1 cellular context compared by ENCODE assay signal in the genomic region with DNA sequence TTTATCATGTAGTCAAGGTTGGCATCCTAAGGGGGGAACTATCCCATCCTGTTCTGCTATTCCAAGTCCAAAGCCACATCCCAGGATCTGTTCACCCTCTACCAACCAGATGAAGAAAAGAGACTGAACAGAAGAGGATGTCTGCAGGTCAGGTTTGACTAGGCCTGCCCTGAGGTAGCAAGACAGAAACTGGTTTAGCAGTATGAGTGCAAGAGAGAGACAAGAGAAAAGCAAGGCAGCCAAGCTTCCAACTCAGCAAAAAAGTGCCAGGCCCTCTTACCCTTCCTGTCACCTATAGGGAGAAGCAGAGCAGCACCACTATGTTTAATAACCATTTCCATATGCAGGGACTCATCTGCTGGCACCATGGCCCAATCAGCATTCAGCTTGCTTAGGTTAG.
TF ChIP-seq lines count a peak whose summit lies in the region.

No MANE protein-coding gene starts in this region.

TF ChIP-seq in liver, 16 proteins besides CTCF, POLR2A, EP300 and RAD21 (continued from another document):
- TF ChIP-seq, protein P1, sequence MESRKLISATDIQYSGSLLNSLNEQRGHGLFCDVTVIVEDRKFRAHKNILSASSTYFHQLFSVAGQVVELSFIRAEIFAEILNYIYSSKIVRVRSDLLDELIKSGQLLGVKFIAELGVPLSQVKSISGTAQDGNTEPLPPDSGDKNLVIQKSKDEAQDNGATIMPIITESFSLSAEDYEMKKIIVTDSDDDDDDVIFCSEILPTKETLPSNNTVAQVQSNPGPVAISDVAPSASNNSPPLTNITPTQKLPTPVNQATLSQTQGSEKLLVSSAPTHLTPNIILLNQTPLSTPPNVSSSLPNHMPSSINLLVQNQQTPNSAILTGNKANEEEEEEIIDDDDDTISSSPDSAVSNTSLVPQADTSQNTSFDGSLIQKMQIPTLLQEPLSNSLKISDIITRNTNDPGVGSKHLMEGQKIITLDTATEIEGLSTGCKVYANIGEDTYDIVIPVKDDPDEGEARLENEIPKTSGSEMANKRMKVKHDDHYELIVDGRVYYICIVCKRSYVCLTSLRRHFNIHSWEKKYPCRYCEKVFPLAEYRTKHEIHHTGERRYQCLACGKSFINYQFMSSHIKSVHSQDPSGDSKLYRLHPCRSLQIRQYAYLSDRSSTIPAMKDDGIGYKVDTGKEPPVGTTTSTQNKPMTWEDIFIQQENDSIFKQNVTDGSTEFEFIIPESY (IDR thresholded peaks at IDR 0.05): no peak
- no peak for TF ChIP-seq JUND (IDR thresholded peaks at IDR 0.05)
- no peak for TF ChIP-seq GABPA (IDR thresholded peaks at IDR 0.05 in 1 of 2, conservative IDR thresholded peaks at IDR 0.05 in 1 of 2)
- no peak for TF ChIP-seq FOXA2 (IDR thresholded peaks at IDR 0.05)
- no peak for TF ChIP-seq EGR1 (IDR thresholded peaks at IDR 0.05; ENCODE audit: low read depth in 2 of 2)
- TF ChIP-seq, protein P2, sequence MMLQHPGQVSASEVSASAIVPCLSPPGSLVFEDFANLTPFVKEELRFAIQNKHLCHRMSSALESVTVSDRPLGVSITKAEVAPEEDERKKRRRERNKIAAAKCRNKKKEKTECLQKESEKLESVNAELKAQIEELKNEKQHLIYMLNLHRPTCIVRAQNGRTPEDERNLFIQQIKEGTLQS (IDR thresholded peaks at IDR 0.05): no peak
- TF ChIP-seq HNF4G (IDR thresholded peaks at IDR 0.05): no peak
